In genomic region chr3:106703524-106703923, GRCh38 we compare ENCODE assay signal across 6 cellular contexts.
"Had no signal": no experiment of that assay in that cellular context is flagged by ENCODE, and none has a peak within 500 bp of the region (broad histone marks: within the 10 kb centered on the region; RNA-seq: fewer than 3 reads in every experiment).

No MANE protein-coding gene starts in this region.

- ATAC-seq: HCT116 had no signal

- DNase-seq: GM23248, GOT3, H7, HFFc6, IMR-90 had no signal
